8 cellular contexts compared by ENCODE assay signal in genomic region chr20:433300-433975, GRCh38. TPM values are rescaled to one million over a fixed set of nuclear protein-coding genes. Genes with fewer than 3 reads are reported as not detected.
DNase-seq lines count a peak whose midpoint lies in the region; ATAC-seq and TF ChIP-seq lines count a peak whose summit lies in the region.

No MANE protein-coding gene starts in this region.

- H3K79me2 ChIP-seq in Karpas-422 (ENCODE audit: low read length): no peaks in the 10 kb centered on the region

- H3K9me3 ChIP-seq in Karpas-422 (ENCODE audit: low read length) (no peaks in the 10 kb centered on the region), psoas muscle (no peaks in the 10 kb centered on the region)

- H3K4me1 ChIP-seq in Karpas-422 (ENCODE audit: low read length) (peaks cover 25% of the 10 kb centered on the region), psoas muscle (peaks cover 25% of the 10 kb centered on the region)

- H3K27me3 ChIP-seq in Karpas-422 (ENCODE audit: low read length): no peaks in the 10 kb centered on the region
- no peaks in the 10 kb centered on the region for H3K27me3 ChIP-seq in psoas muscle (ENCODE audit: insufficient read depth in 3 of 3, low read length in 2 of 3)

- H3K27ac ChIP-seq in Karpas-422 (ENCODE audit: low read length) (peak overlapping the region; percentile 68), psoas muscle (peak overlapping the region; percentile 68)

- peaks cover 10% of the 10 kb centered on the region; the same call in 1 of the 2 replicates for H3K36me3 ChIP-seq in Karpas-422 (ENCODE audit: insufficient read depth, low read length)
- peaks cover 4 to 83% of the 10 kb centered on the region in 2 donors for H3K36me3 ChIP-seq in psoas muscle (ENCODE audit: insufficient read depth in 1 of 2, low read depth in 1 of 2)

- DNase-seq in Daoy (ENCODE audit: low read depth): peak; percentile 26
- DNase-seq in Karpas-422: peak; percentile 77
- DNase-seq in activated T-helper 9 cell treated with anti-CD3 and anti-CD28 coated beads, Interleukin-2, amount 50 U/mL, for 16 hours (ENCODE audit: low read depth): peak; percentile 60
- no peak for DNase-seq in psoas muscle
- no peak for DNase-seq in DMS114 treated with DMSO at 0.1 percent for 48 hours (lab: John Stamatoyannopoulos, UW; ENCODE audit: unreplicated experiment)
- DNase-seq in H4 (ENCODE audit: low spot score): no peak
- DNase-seq in SKM-1 treated with dmso at 0.1 percent for 144 hours (lab: John Stamatoyannopoulos, UW; ENCODE audit: unreplicated experiment): no peak

- ATAC-seq in GM21528 (IDR thresholded peaks at IDR 0.05; ENCODE audit: low FRiP score, unreplicated experiment) (peak; percentile 78), psoas muscle (peak; percentile 25 to 48 (median 34))

- TF ChIP-seq CTCF in psoas muscle (IDR thresholded peaks at IDR 0.05): no peak

- no peaks in the 10 kb centered on the region for H3K9me2 ChIP-seq in Karpas-422 (replicated peaks; ENCODE audit: insufficient read depth, low read length)

- H3K4me2 ChIP-seq in Karpas-422 (ENCODE audit: low read depth, low read length, poor library complexity, severe bottlenecking): peak overlapping the region; percentile 11

- H4K20me1 ChIP-seq in Karpas-422 (ENCODE audit: insufficient read depth, low read depth, low read length): no peaks in the 10 kb centered on the region

- H3K4me3 ChIP-seq in Karpas-422 (ENCODE audit: low read length) (no peak overlapping the region), psoas muscle (no peak overlapping the region)

- no peak overlapping the region for H2AFZ ChIP-seq in Karpas-422 (ENCODE audit: low read length)

- 42 to 67% (median 45%) methylated on average over 12 of the region's 12 CpGs for WGBS in psoas muscle, 3 donors

- H3K9ac ChIP-seq in Karpas-422 (ENCODE audit: low read length): peak overlapping the region; percentile 8; the same call in 1 of the 2 replicates

- intact Hi-C loops in psoas muscle (cut with DNase I): loop anchor here in 1 of 2 donors (5.0 kb wide), 1 partner anchor 81 kb away; no protein-coding TSS in a partner anchor

RNA-seq across cellular contexts. Expression of gene RBCK1, which starts 25.3 kb away (rescaled TPM):
- total RNA-seq in Daoy (2014; rRNA removed; shearing (Covaris generic)): 42.5 and 42.9 TPM in 2 replicates
- total RNA-seq in Karpas-422 (2014; rRNA removed; shearing (Covaris generic); ENCODE audit: low replicate concordance): 96.6 and 142 TPM in 2 replicates
- 10 to 100 TPM; 34.1 to 50.5 (median 40.7) TPM for total RNA-seq in psoas muscle
- polyA plus RNA-seq in psoas muscle: 10 to 100 TPM; 35.8 to 52.5 (median 46.0) TPM
- total RNA-seq in H4 (2014; rRNA removed; shearing (Covaris generic)): 91.7 and 95.5 TPM in 2 replicates

RNA-seq across cellular contexts. Expression of gene TBC1D20, which starts 28.9 kb away (rescaled TPM):
- total RNA-seq in Daoy (2014; rRNA removed; shearing (Covaris generic)): 11.2 and 13.3 TPM in 2 replicates
- total RNA-seq in Karpas-422 (2014; rRNA removed; shearing (Covaris generic); ENCODE audit: low replicate concordance): 26.1 and 33.9 TPM in 2 replicates
- 10 to 100 TPM; 23.9 to 31.4 (median 29.3) TPM for total RNA-seq in psoas muscle
- polyA plus RNA-seq in psoas muscle: 10 to 100 TPM; 16.6 to 29.2 (median 21.1) TPM
- 18.0 and 21.6 TPM in 2 replicates for total RNA-seq in H4 (2014; rRNA removed; shearing (Covaris generic))

RNA-seq across cellular contexts. Expression of gene TRIB3, which starts 52.9 kb away (rescaled TPM):
- 11.2 and 16.3 TPM in 2 replicates for total RNA-seq in Daoy (2014; rRNA removed; shearing (Covaris generic))
- 122 and 197 TPM in 2 replicates for total RNA-seq in Karpas-422 (2014; rRNA removed; shearing (Covaris generic); ENCODE audit: low replicate concordance)
- 1 to 10 TPM in 3 of 4 donors, under 1 TPM in 1; 0.78 to 7.7 (median 2.5) TPM for total RNA-seq in psoas muscle
- polyA plus RNA-seq in psoas muscle: 10 to 100 TPM in 1 of 3 donors, 1 to 10 TPM in 1, under 1 TPM in 1; 0.74 to 16.3 (median 2.1) TPM
- total RNA-seq in H4 (2014; rRNA removed; shearing (Covaris generic)): 69.2 and 99.3 TPM in 2 replicates

Comparison
In these comparisons a context has a peak if more than half of its experiments do, and no peak if none do; other contexts are left out.
1. DNase-seq: peak in Daoy (single experiment), Karpas-422 (single experiment) and activated T-helper 9 cell treated with anti-CD3 and anti-CD28 coated beads, Interleukin-2, amount 50 U/mL, for 16 hours (single experiment); none in psoas muscle (0 of 2), DMS114 treated with DMSO at 0.1 percent for 48 hours (single experiment), H4 (single experiment) and SKM-1 treated with dmso at 0.1 percent for 144 hours (single experiment).